ENCODE assay signal across 32 cellular contexts in genomic region chr11:22510010-22510409, GRCh38.
DNase-seq lines count a peak whose midpoint lies in the region; TF ChIP-seq lines count a peak whose summit lies in the region.
"Had no signal": no experiment of that assay in that cellular context is flagged by ENCODE, and none has a peak within 500 bp of the region (broad histone marks: within the 10 kb centered on the region; RNA-seq: fewer than 3 reads in every experiment).

No MANE protein-coding gene starts in this region.

- H3K27ac Mint-ChIP-seq in mesothelial cell of epicardium (peak overlapping the region; percentile 81), chondrocyte (ENCODE audit: unreplicated experiment) (no peak overlapping the region)
- H3K27ac Mint-ChIP-seq: activated CD4-positive, alpha-beta T cell treated with anti-CD3 and anti-CD28 coated beads, Interleukin-2, amount 10 ng/mL, durations not matched to agents 24 days and 14 days; activated naive CD4-positive, alpha-beta T cell treated with anti-CD3 and anti-CD28 coated beads, Interleukin-2, amount 50 U/mL, for 24 hours; activated T-helper 2 cell treated with anti-CD3 and anti-CD28 coated beads, Interferon-gamma antibody, Interleukin-2, Interleukin-4, amounts not matched to agents 10 μg/mL and 5 μg/mL and 100 μg/mL, durations not matched to agents 14 hours and 24 hours and 36 hours; B cell; CD4-positive, alpha-beta memory T cell; GM23338; memory B cell; stimulated activated naive CD8-positive, alpha-beta T cell treated with anti-CD3 and anti-CD28 coated beads, Interleukin-15, Interleukin-2, amounts not matched to agents 100 ng/mL and 50 ng/mL, for 24 hours had no signal

- H3K4me3 Mint-ChIP-seq in mesothelial cell of epicardium (no peak overlapping the region), chondrocyte (ENCODE audit: unreplicated experiment) (no peak overlapping the region)
- H3K4me3 Mint-ChIP-seq: activated CD4-positive, alpha-beta T cell treated with anti-CD3 and anti-CD28 coated beads, Interleukin-2, amount 10 ng/mL, durations not matched to agents 24 days and 14 days; activated naive CD4-positive, alpha-beta T cell treated with anti-CD3 and anti-CD28 coated beads, Interleukin-2, amount 50 U/mL, for 24 hours; B cell; CD4-positive, alpha-beta memory T cell; GM23338; memory B cell; stimulated activated naive CD8-positive, alpha-beta T cell treated with anti-CD3 and anti-CD28 coated beads, Interleukin-15, Interleukin-2, amounts not matched to agents 100 ng/mL and 50 ng/mL, for 24 hours had no signal

- peaks cover 43% of the 10 kb centered on the region for H3K4me1 Mint-ChIP-seq in mesothelial cell of epicardium
- peaks cover 5% of the 10 kb centered on the region for H3K4me1 Mint-ChIP-seq in chondrocyte (ENCODE audit: low read depth)
- H3K4me1 Mint-ChIP-seq: activated CD4-positive, alpha-beta T cell treated with anti-CD3 and anti-CD28 coated beads, Interleukin-2, amount 10 ng/mL, durations not matched to agents 24 days and 14 days; activated naive CD4-positive, alpha-beta T cell treated with anti-CD3 and anti-CD28 coated beads, Interleukin-2, amount 50 U/mL, for 24 hours; B cell; CD4-positive, alpha-beta memory T cell; memory B cell had no signal

- H3K27me3 Mint-ChIP-seq in mesothelial cell of epicardium (ENCODE audit: low read depth) (no peaks in the 10 kb centered on the region), chondrocyte (ENCODE audit: low read depth) (peaks cover 6% of the 10 kb centered on the region)
- H3K27me3 Mint-ChIP-seq: activated CD4-positive, alpha-beta T cell treated with anti-CD3 and anti-CD28 coated beads, Interleukin-2, amount 10 ng/mL, durations not matched to agents 24 days and 14 days had no signal

- H3K36me3 Mint-ChIP-seq in mesothelial cell of epicardium, result no peaks in the 10 kb centered on the region
- H3K36me3 Mint-ChIP-seq in chondrocyte (ENCODE audit: low read depth), result no peaks in the 10 kb centered on the region
- H3K36me3 Mint-ChIP-seq: activated naive CD4-positive, alpha-beta T cell treated with anti-CD3 and anti-CD28 coated beads, Interleukin-2, amount 50 U/mL, for 24 hours; CD4-positive, alpha-beta memory T cell; memory B cell had no signal

- DNase-seq in AG10803 (ENCODE audit: low read depth) (peak; percentile 17), NCI-H446 treated with DMSO at 0.1 percent for 48 hours (lab: John Stamatoyannopoulos, UW) (peak; percentile 63), epithelial cell of prostate (ENCODE audit: low read depth, low spot score) (no peak), mesothelial cell of epicardium (ENCODE audit: low spot score in 2 of 2, unreplicated experiment in 2 of 2) (no peak), chondrocyte (ENCODE audit: low spot score) (no peak), dermis blood vessel endothelial cell (no peak), T-helper 2 cell (no peak), HPDE6-E6E7 (ENCODE audit: extremely low spot score) (no peak)
- DNase-seq: activated CD4-positive, alpha-beta T cell treated with anti-CD3 and anti-CD28 coated beads, Interleukin-2, amount 10 ng/mL, durations not matched to agents 24 days and 14 days; activated CD8-positive, alpha-beta memory T cell treated with anti-CD3 and anti-CD28 coated beads for 24 hours; activated T-cell treated with anti-CD3 and anti-CD28 coated beads for 4 hours; CD4-positive, alpha-beta memory T cell; cortex of kidney; esophagus squamous epithelium; hypothalamus; left colon; NCI-H1092; NCI-H1930; NCI-H2227 treated with DMSO at 0.1 percent for 48 hours; right cardiac atrium; SHP77; stimulated activated CD4-positive, alpha-beta T cell treated with anti-CD3 and anti-CD28 coated beads, Interleukin-1b, Interleukin-23, amount 100 ng/mL, for 48 hours had no signal

- no peak overlapping the region for H3K4me3 ChIP-seq in AG10803 (ENCODE audit: low read length)
- H3K4me3 ChIP-seq: esophagus squamous epithelium, GM23338, K562, thoracic aorta, vagina had no signal

- TF ChIP-seq CTCF in AG10803 (conservative IDR thresholded peaks at IDR 0.05; ENCODE audit: low read length), result no peak
- no peak for TF ChIP-seq CTCF in mesothelial cell of epicardium (IDR thresholded peaks at IDR 0.05; ENCODE audit: unreplicated experiment)
- no peak for TF ChIP-seq CTCF in chondrocyte (IDR thresholded peaks at IDR 0.05)

- no peaks in the 10 kb centered on the region for H3K9me3 Mint-ChIP-seq in mesothelial cell of epicardium
- no peaks in the 10 kb centered on the region for H3K9me3 Mint-ChIP-seq in chondrocyte (ENCODE audit: low read depth)
- H3K9me3 Mint-ChIP-seq: activated CD4-positive, alpha-beta T cell treated with anti-CD3 and anti-CD28 coated beads, Interleukin-2, amount 10 ng/mL, durations not matched to agents 24 days and 14 days; activated naive CD4-positive, alpha-beta T cell treated with anti-CD3 and anti-CD28 coated beads, Interleukin-2, amount 50 U/mL, for 24 hours; activated T-helper 2 cell treated with anti-CD3 and anti-CD28 coated beads, Interferon-gamma antibody, Interleukin-2, Interleukin-4, amounts not matched to agents 10 μg/mL and 5 μg/mL and 100 μg/mL, durations not matched to agents 14 hours and 24 hours and 36 hours; GM23338; memory B cell; stimulated activated naive CD8-positive, alpha-beta T cell treated with anti-CD3 and anti-CD28 coated beads, Interleukin-15, Interleukin-2, amounts not matched to agents 100 ng/mL and 50 ng/mL, for 24 hours had no signal

- H3K27ac ChIP-seq in epithelial cell of prostate, result peak overlapping the region; percentile 80
- H3K27ac ChIP-seq: neutrophil, thoracic aorta, vagina had no signal

Comparison
In these comparisons a context has a peak if more than half of its experiments do, and no peak if none do; other contexts are left out.
1. DNase-seq: peak in AG10803 (single experiment) and NCI-H446 treated with DMSO at 0.1 percent for 48 hours (single experiment); none in epithelial cell of prostate (single experiment), mesothelial cell of epicardium (0 of 2), chondrocyte (single experiment), dermis blood vessel endothelial cell (single experiment), T-helper 2 cell (0 of 5) and HPDE6-E6E7 (single experiment).